Comparison of ENCODE assay signal across 14 cellular contexts in the genomic region with DNA sequence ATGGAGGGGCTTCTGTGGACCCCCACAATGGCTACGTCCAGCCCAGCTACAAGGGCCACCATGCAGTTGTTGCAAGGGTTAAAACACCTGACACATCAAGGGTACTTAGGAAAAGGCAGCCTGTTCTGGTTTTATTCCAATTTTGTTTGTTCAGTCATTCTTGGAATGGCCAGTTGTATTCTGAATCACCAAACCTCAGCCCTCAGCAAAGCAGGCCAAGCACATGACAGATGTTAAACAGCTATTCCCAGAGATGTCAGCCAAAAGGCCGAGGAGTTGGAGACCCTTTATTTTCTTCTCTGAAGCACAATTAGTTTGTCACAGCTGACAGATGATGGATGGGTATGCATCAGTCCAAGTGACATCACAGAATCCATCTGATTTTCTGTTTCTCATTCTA.
"Had no signal": no experiment of that assay in that cellular context is flagged by ENCODE, and none has a peak within 500 bp of the region (broad histone marks: within the 10 kb centered on the region; RNA-seq: fewer than 3 reads in every experiment).

No MANE protein-coding gene starts in this region.

- H3K36me3 ChIP-seq: adrenal gland, brain microvascular endothelial cell had no signal

- H3K4me1 Mint-ChIP-seq: activated B cell treated with CpG ODN at 0.5 μM for 24 hours; activated CD4-positive, alpha-beta T cell treated with anti-CD3 and anti-CD28 coated beads, Interleukin-2, amount 10 ng/mL, durations not matched to agents 24 days and 14 days; activated T-helper 17 cell treated with anti-CD3 and anti-CD28 coated beads, Interleukin-2, amount 50 U/mL, for 72 hours; natural killer cell had no signal

- H3K27ac ChIP-seq: adrenal gland, brain microvascular endothelial cell, epithelial cell of prostate had no signal

- DNase-seq: activated B cell treated with CpG ODN at 0.5 μM for 24 hours; activated CD4-positive, alpha-beta T cell treated with anti-CD3 and anti-CD28 coated beads, Interleukin-2, amount 10 ng/mL, durations not matched to agents 24 days and 14 days; activated naive CD4-positive, alpha-beta T cell treated with anti-CD3 and anti-CD28 coated beads, Interleukin-2, amount 50 U/mL, for 16 hours; adrenal gland; brain microvascular endothelial cell; effector memory CD8-positive, alpha-beta T cell; hypothalamus; left colon; natural killer cell; right cardiac atrium had no signal

- H3K27ac Mint-ChIP-seq: activated B cell treated with CpG ODN at 0.5 μM for 24 hours; activated CD4-positive, alpha-beta T cell treated with anti-CD3 and anti-CD28 coated beads, Interleukin-2, amount 10 ng/mL, durations not matched to agents 24 days and 14 days; activated T-helper 17 cell treated with anti-CD3 and anti-CD28 coated beads, Interleukin-2, amount 50 U/mL, for 72 hours; dendritic cell treated with granulocyte-macrophage colony-stimulating factor and Interleukin-4, amounts not matched to agents 40 ng/mL and 50 ng/mL, for 4 days; effector memory CD8-positive, alpha-beta T cell; natural killer cell had no signal

- H3K4me3 Mint-ChIP-seq: activated B cell treated with CpG ODN at 0.5 μM for 24 hours; activated CD4-positive, alpha-beta T cell treated with anti-CD3 and anti-CD28 coated beads, Interleukin-2, amount 10 ng/mL, durations not matched to agents 24 days and 14 days; activated T-helper 17 cell treated with anti-CD3 and anti-CD28 coated beads, Interleukin-2, amount 50 U/mL, for 72 hours; dendritic cell treated with granulocyte-macrophage colony-stimulating factor and Interleukin-4, amounts not matched to agents 40 ng/mL and 50 ng/mL, for 4 days; effector memory CD8-positive, alpha-beta T cell; natural killer cell had no signal

- H3K9me3 Mint-ChIP-seq: activated CD4-positive, alpha-beta T cell treated with anti-CD3 and anti-CD28 coated beads, Interleukin-2, amount 10 ng/mL, durations not matched to agents 24 days and 14 days; activated T-helper 17 cell treated with anti-CD3 and anti-CD28 coated beads, Interleukin-2, amount 50 U/mL, for 72 hours had no signal

- H3K9me3 ChIP-seq: adrenal gland had no signal

- H3K36me3 Mint-ChIP-seq: natural killer cell had no signal

- H3K27me3 Mint-ChIP-seq: activated B cell treated with CpG ODN at 0.5 μM for 24 hours; activated CD4-positive, alpha-beta T cell treated with anti-CD3 and anti-CD28 coated beads, Interleukin-2, amount 10 ng/mL, durations not matched to agents 24 days and 14 days; activated T-helper 17 cell treated with anti-CD3 and anti-CD28 coated beads, Interleukin-2, amount 50 U/mL, for 72 hours; dendritic cell treated with granulocyte-macrophage colony-stimulating factor and Interleukin-4, amounts not matched to agents 40 ng/mL and 50 ng/mL, for 4 days; effector memory CD8-positive, alpha-beta T cell had no signal

- H3K27me3 ChIP-seq: adrenal gland, brain microvascular endothelial cell had no signal

- H3K4me1 ChIP-seq: adrenal gland had no signal

- H3K4me3 ChIP-seq: adrenal gland, smooth muscle cell had no signal
